ENCODE assay signal across 8 cellular contexts in genomic region chr21:42220138-42220701, GRCh38. TPM values are rescaled to one million over a fixed set of nuclear protein-coding genes. Genes with fewer than 3 reads are reported as not detected.
DNase-seq lines count a peak whose midpoint lies in the region; ATAC-seq, FAIRE-seq and TF ChIP-seq lines count a peak whose summit lies in the region.

No MANE protein-coding gene starts in this region.

- ATAC-seq in HG02870 (IDR thresholded peaks at IDR 0.05; ENCODE audit: unreplicated experiment) = no peak

- no peak overlapping the region for H3K27ac ChIP-seq in keratinocyte (ENCODE audit: control insufficient read depth, insufficient read depth, low read length)
- H3K27ac ChIP-seq in skin epidermis = peak overlapping the region in 20 of 21 experiments; percentile 27 to 91 (median 78)

- H3K79me2 ChIP-seq in keratinocyte (ENCODE audit: control insufficient read depth, insufficient read depth, low read length) = no peaks in the 10 kb centered on the region

- H4K20me1 ChIP-seq in keratinocyte (ENCODE audit: control insufficient read depth, extremely low read depth, insufficient read depth, low read length) = no peaks in the 10 kb centered on the region

- no peaks in the 10 kb centered on the region for H3K9me1 ChIP-seq in keratinocyte (ENCODE audit: control insufficient read depth, extremely low read depth, insufficient read depth, low read length)

- peak overlapping the region; percentile 92 for H3K4me2 ChIP-seq in keratinocyte (ENCODE audit: control insufficient read depth, extremely low read depth, insufficient read depth, low read depth, low read length)

- peaks cover 14% of the 10 kb centered on the region for H3K4me1 ChIP-seq in keratinocyte (ENCODE audit: control insufficient read depth, extremely low read depth, insufficient read depth, low read length)

- H3K4me3 ChIP-seq in AG10803 (ENCODE audit: low read length) (peak overlapping the region; percentile 27), keratinocyte (ENCODE audit: control insufficient read depth in 2 of 3, extremely low read depth in 1 of 3, insufficient read depth in 2 of 3, low read depth in 1 of 3, low read length in 3 of 3) (peak overlapping the region; percentile 59 to 71 (median 70)), skin epidermis (peak overlapping the region; percentile 42 to 79 (median 62))

- no peaks in the 10 kb centered on the region for H3K36me3 ChIP-seq in keratinocyte (ENCODE audit: control insufficient read depth in 2 of 2, extremely low read depth in 1 of 2, insufficient read depth in 2 of 2, low read length in 2 of 2)

- no peaks in the 10 kb centered on the region for H3K27me3 ChIP-seq in keratinocyte (ENCODE audit: control insufficient read depth, extremely low read depth, insufficient read depth, low read length)

- dilution Hi-C loops in keratinocyte (cut with MboI; ENCODE audit: extremely low pct_ligation_motif_present, low sequenced_read_pairs) = no loop called here

- no peak for TF ChIP-seq CTCF in AG10803 (conservative IDR thresholded peaks at IDR 0.05; ENCODE audit: low read length)
- TF ChIP-seq CTCF in keratinocyte (optimal IDR thresholded peaks at IDR 0.05 in 1 of 3, IDR thresholded peaks at IDR 0.05 in 1 of 3, conservative IDR thresholded peaks at IDR 0.05 in 1 of 3; ENCODE audit: extremely low read depth in 1 of 3, insufficient read depth in 2 of 3, low read length in 3 of 3) = no peak

- FAIRE-seq in GM19239 (lab: Jason Lieb, UNC) (peak; percentile 97), keratinocyte (lab: Jason Lieb, UNC) (no peak)

- H2AFZ ChIP-seq in keratinocyte (ENCODE audit: control insufficient read depth, low read length) = peak overlapping the region; percentile 51

- H3K9ac ChIP-seq in keratinocyte (ENCODE audit: control insufficient read depth, extremely low read depth, insufficient read depth, low read length) = peak overlapping the region; percentile 50

- DNase-seq in AG10803 (ENCODE audit: low read depth) = peak; percentile 25
- DNase-seq in GM19239 (ENCODE audit: insufficient read length, low spot score) = peak; percentile 69
- peak; percentile 93 for DNase-seq in NCI-H1694 treated with DMSO at 0.1 percent for 48 hours (lab: John Stamatoyannopoulos, UW)
- DNase-seq in activated CD4-positive, CD25-positive, alpha-beta regulatory T cell treated with anti-CD3 and anti-CD28 coated beads, Interleukin-2, amount 50 U/mL, for 16 hours (ENCODE audit: low read depth, low spot score) = peak; percentile 41
- peak; percentile 84 to 87 for DNase-seq in cerebellar nuclear complex (lab: John Stamatoyannopoulos, UW)
- DNase-seq in keratinocyte (ENCODE audit: low read depth, low spot score) = peak; percentile 50

- H3K9me3 ChIP-seq in keratinocyte (ENCODE audit: control insufficient read depth, low read depth, low read length) = no peaks in the 10 kb centered on the region

RNA-seq across cellular contexts. Expression of gene ABCG1, which starts 1.3 kb away (rescaled TPM):
- polyA plus RNA-seq in keratinocyte = 3.3 to 3.6 TPM (median 3.5 TPM) in 3 replicates
- polyA plus RNA-seq in keratinocyte (2011; ENCODE audit: low read depth) = 32.8 TPM
- polyA plus RNA-seq in keratinocyte (2011; cell fraction: cytosol; rRNA removed) = 3.0 and 3.2 TPM in 2 replicates
- polyA plus RNA-seq in keratinocyte (2011; cell fraction: nucleus; rRNA removed) = 12.1 and 13.2 TPM in 2 replicates
- 2.9 and 41.9 TPM in 2 replicates for polyA plus RNA-seq in keratinocyte (2012; ENCODE audit: low replicate concordance)
- polyA minus RNA-seq in keratinocyte = 4.9 to 6.8 TPM (median 6.3 TPM) in 3 replicates
- polyA minus RNA-seq in keratinocyte (2011; cell fraction: cytosol; rRNA and poly(A)+ RNA removed) = 4.2 TPM
- polyA minus RNA-seq in keratinocyte (2011; cell fraction: nucleus; rRNA and poly(A)+ RNA removed) = 13.3 and 14.7 TPM in 2 replicates

Comparison
In these comparisons a context has a peak if more than half of its experiments do, and no peak if none do; other contexts are left out.
1. DNase-seq: peak in every context shown above with its lines; median percentile 93 in NCI-H1694 treated with DMSO at 0.1 percent for 48 hours; 86 in cerebellar nuclear complex; 69 in GM19239; 50 in keratinocyte; 41 in activated CD4-positive, CD25-positive, alpha-beta regulatory T cell treated with anti-CD3 and anti-CD28 coated beads, Interleukin-2, amount 50 U/mL, for 16 hours; 25 in AG10803.